15 cellular contexts compared by ENCODE assay signal in the genomic region with DNA sequence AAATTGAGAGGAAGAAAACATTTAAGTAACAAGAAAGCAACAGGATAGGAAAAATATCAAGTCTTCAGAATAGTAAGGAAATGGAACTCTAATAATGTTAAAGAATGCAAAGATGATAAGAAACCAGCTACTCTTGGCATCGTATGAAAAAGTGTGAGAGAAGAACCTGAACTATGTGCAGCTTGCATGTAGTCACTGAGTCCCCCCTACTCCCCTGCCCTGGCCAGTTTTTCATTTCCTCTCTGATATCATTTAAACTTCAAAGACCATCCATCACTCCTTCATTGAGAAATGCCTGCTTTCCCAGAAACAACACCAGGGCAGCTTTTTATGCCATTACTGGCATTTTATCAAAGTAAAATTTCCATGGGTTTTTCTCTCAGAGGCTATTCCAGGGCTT. TPM values are rescaled to one million over a fixed set of nuclear protein-coding genes. Genes with fewer than 3 reads are reported as not detected.
DNase-seq lines count a peak whose midpoint lies in the region; ATAC-seq, FAIRE-seq and TF ChIP-seq lines count a peak whose summit lies in the region.
"Had no signal": no experiment of that assay in that cellular context is flagged by ENCODE, and none has a peak within 500 bp of the region (broad histone marks: within the 10 kb centered on the region; RNA-seq: fewer than 3 reads in every experiment).

No MANE protein-coding gene starts in this region.

- H3K4me1 Mint-ChIP-seq in HFFc6 (ENCODE audit: low read depth) = peaks cover 77% of the 10 kb centered on the region
- H3K4me1 Mint-ChIP-seq in activated naive CD8-positive, alpha-beta T cell treated with anti-CD3 and anti-CD28 coated beads, Interleukin-2, amount 50 U/mL, for 24 hours = peaks cover 28% of the 10 kb centered on the region

- no peaks in the 10 kb centered on the region for H3K9me3 Mint-ChIP-seq in HFFc6
- peaks cover 4% of the 10 kb centered on the region for H3K9me3 Mint-ChIP-seq in activated naive CD8-positive, alpha-beta T cell treated with anti-CD3 and anti-CD28 coated beads, Interleukin-2, amount 50 U/mL, for 24 hours

- TF ChIP-seq EP300 in A549 (IDR thresholded peaks at IDR 0.05) = no peak

- TF ChIP-seq CTCF in A549 (IDR thresholded peaks at IDR 0.05) (no peak), HFFc6 (IDR thresholded peaks at IDR 0.05) (no peak)

- H2AK5ac ChIP-seq in mesenchymal stem cell (ENCODE audit: low read length, severe bottlenecking) = no peak overlapping the region

- no peak for TF ChIP-seq RAD21 in A549 (conservative IDR thresholded peaks at IDR 0.05 in 1 of 2, IDR thresholded peaks at IDR 0.05 in 1 of 2)

- no peak overlapping the region for H3K23ac ChIP-seq in mesenchymal stem cell (ENCODE audit: low read length in 2 of 2)

- H3K14ac ChIP-seq in mesenchymal stem cell (ENCODE audit: low read length in 2 of 2) = no peak overlapping the region

- H3K79me1 ChIP-seq in mesenchymal stem cell (replicated peaks; ENCODE audit: low read length, poor library complexity, severe bottlenecking) = no peaks in the 10 kb centered on the region

- no peak for TF ChIP-seq POLR2A in A549 (IDR thresholded peaks at IDR 0.05; ENCODE audit: low read length)

- no peak for ATAC-seq in A549
- no peak for ATAC-seq in activated naive CD8-positive, alpha-beta T cell treated with anti-CD3 and anti-CD28 coated beads, Interleukin-2, amount 50 U/mL, for 24 hours
- ATAC-seq in HG02840 (IDR thresholded peaks at IDR 0.05; ENCODE audit: low FRiP score, unreplicated experiment) = no peak
- ATAC-seq: HepG2; stimulated activated naive B cell treated with anti-CD40 and anti-IgM and Interleukin-4, amounts not matched to agents 10 μg/mL and 1 μg/mL and 100 μg/mL, for 72 hours had no signal

- H3K4me2 ChIP-seq in A549 = peak overlapping the region; percentile 44; the same call in 1 of the 3 replicates
- no peak overlapping the region for H3K4me2 ChIP-seq in mesenchymal stem cell (ENCODE audit: low read length, poor library complexity, severe bottlenecking)

- H2BK5ac ChIP-seq in mesenchymal stem cell (ENCODE audit: low read depth, low read length, poor library complexity, severe bottlenecking) = no peak overlapping the region

- H3K9ac ChIP-seq in mesenchymal stem cell (ENCODE audit: low read length) = peak overlapping the region; percentile 78

- CTCF ChIA-PET in A549 (lab: Yijun Ruan, JAX) = no interaction called here

- peak overlapping the region; percentile 93 for H3K27ac Mint-ChIP-seq in HFFc6
- peak overlapping the region; percentile 71 for H3K27ac Mint-ChIP-seq in activated naive CD8-positive, alpha-beta T cell treated with anti-CD3 and anti-CD28 coated beads, Interleukin-2, amount 50 U/mL, for 24 hours
- H3K27ac Mint-ChIP-seq: stimulated activated naive B cell treated with anti-CD40 and anti-IgM and Interleukin-4, amounts not matched to agents 10 μg/mL and 1 μg/mL and 100 μg/mL, for 72 hours had no signal

- H3K36me3 ChIP-seq in mesenchymal stem cell (ENCODE audit: control insufficient read depth in 1 of 2, insufficient read depth in 2 of 2, low read depth in 1 of 2, low read length in 2 of 2) = no peaks in the 10 kb centered on the region

- H3K4me1 ChIP-seq in A549 (0 out of 3 replicates have a peak, but pooled peaks cover 3% of the 10 kb centered on the region), mesenchymal stem cell (ENCODE audit: control insufficient read depth, insufficient read depth, low read depth, low read length) (no peaks in the 10 kb centered on the region)

- no peak overlapping the region for H2BK12ac ChIP-seq in mesenchymal stem cell (ENCODE audit: low read length in 2 of 2)

- no peak overlapping the region for H3K18ac ChIP-seq in mesenchymal stem cell (ENCODE audit: low read depth in 1 of 2, low read length in 2 of 2)

- peaks cover 17% of the 10 kb centered on the region for H3K36me3 Mint-ChIP-seq in HFFc6 (ENCODE audit: low read depth)
- H3K36me3 Mint-ChIP-seq in activated naive CD8-positive, alpha-beta T cell treated with anti-CD3 and anti-CD28 coated beads, Interleukin-2, amount 50 U/mL, for 24 hours (ENCODE audit: low read depth) = no peaks in the 10 kb centered on the region
- H3K36me3 Mint-ChIP-seq: stimulated activated naive B cell treated with anti-CD40 and anti-IgM and Interleukin-4, amounts not matched to agents 10 μg/mL and 1 μg/mL and 100 μg/mL, for 72 hours had no signal

- H2AFZ ChIP-seq in mesenchymal stem cell (ENCODE audit: low read depth, low read length) = no peak overlapping the region

- H4K8ac ChIP-seq in mesenchymal stem cell (ENCODE audit: low read length) = no peak overlapping the region

- no peak overlapping the region for H2BK120ac ChIP-seq in mesenchymal stem cell (ENCODE audit: low read depth, low read length)

- peak overlapping the region; percentile 84 for H3K4me3 Mint-ChIP-seq in HFFc6
- H3K4me3 Mint-ChIP-seq in activated naive CD8-positive, alpha-beta T cell treated with anti-CD3 and anti-CD28 coated beads, Interleukin-2, amount 50 U/mL, for 24 hours = peak overlapping the region; percentile 18
- H3K4me3 Mint-ChIP-seq: activated CD8-positive, alpha-beta T cell treated with anti-CD3 and anti-CD28 coated beads, Interleukin-2, amount 10 ng/mL, durations not matched to agents 7 days and 5 days; stimulated activated naive B cell treated with anti-CD40 and anti-IgM and Interleukin-4, amounts not matched to agents 10 μg/mL and 1 μg/mL and 100 μg/mL, for 72 hours had no signal

- POLR2A ChIA-PET in A549 (lab: Yijun Ruan, JAX) = no interaction called here

- H3K9me3 ChIP-seq in A549 = no peaks in the 10 kb centered on the region
- H3K9me3 ChIP-seq in mesenchymal stem cell (ENCODE audit: control insufficient read depth, low read length) = no peaks in the 10 kb centered on the region

- H4K91ac ChIP-seq in mesenchymal stem cell (ENCODE audit: low read length) = no peak overlapping the region

- 50% methylated on average over 1 of the region's 1 CpG for WGBS in A549 (ENCODE audit: missing lambda C conversion rate)
- WGBS in mesenchymal stem cell = 89% methylated on average over 1 of the region's 1 CpG

- DNase-seq in A549 (ENCODE audit: low read depth in 1 of 2, low spot score in 1 of 2) (no peak), HFFc6 (peak; percentile 6), mesenchymal stem cell (no peak), GF-D8 (lab: John Stamatoyannopoulos, UW) (no peak), dermis blood vessel endothelial cell (no peak)
- no peak for DNase-seq in activated naive CD8-positive, alpha-beta T cell treated with anti-CD3 and anti-CD28 coated beads, Interleukin-2, amount 50 U/mL, for 24 hours
- no peak for DNase-seq in stimulated activated CD8-positive, alpha-beta memory T cell treated with anti-CD3 and anti-CD28 coated beads, Interleukin-4, amount 100 ng/mL, for 48 hours
- DNase-seq: COR-L47; head of caudate nucleus; NCI-H2081; RPMI8226; stimulated activated naive B cell treated with anti-CD40 and anti-IgM and Interleukin-4, amounts not matched to agents 10 μg/mL and 1 μg/mL and 100 μg/mL, for 72 hours had no signal

- H3K27me3 Mint-ChIP-seq in HFFc6 (ENCODE audit: insufficient read depth) = no peaks in the 10 kb centered on the region; the same call in 1 of the 2 replicates
- H3K27me3 Mint-ChIP-seq in activated naive CD8-positive, alpha-beta T cell treated with anti-CD3 and anti-CD28 coated beads, Interleukin-2, amount 50 U/mL, for 24 hours = no peaks in the 10 kb centered on the region
- H3K27me3 Mint-ChIP-seq: stimulated activated naive B cell treated with anti-CD40 and anti-IgM and Interleukin-4, amounts not matched to agents 10 μg/mL and 1 μg/mL and 100 μg/mL, for 72 hours had no signal

- H3K27ac ChIP-seq in A549 (no peak overlapping the region), mesenchymal stem cell (ENCODE audit: low read length, poor library complexity, severe bottlenecking) (no peak overlapping the region)

- H3K27me3 ChIP-seq in mesenchymal stem cell (ENCODE audit: control insufficient read depth in 1 of 2, insufficient read depth in 1 of 2, low read length in 2 of 2) = no peaks in the 10 kb centered on the region

- no peak for FAIRE-seq in A549 (lab: Jason Lieb, UNC)
- FAIRE-seq: HepG2 had no signal

- H3K4me3 ChIP-seq in A549 (no peak overlapping the region), mesenchymal stem cell (ENCODE audit: insufficient read depth in 1 of 2, low read depth in 1 of 2, low read length in 2 of 2) (peak overlapping the region in 1 of 2 experiments; percentile 35)

- no peak overlapping the region for H3K4ac ChIP-seq in mesenchymal stem cell (ENCODE audit: low read depth in 1 of 2, low read length in 2 of 2)

- H2BK15ac ChIP-seq in mesenchymal stem cell (ENCODE audit: low read depth, poor library complexity, severe bottlenecking) = no peak overlapping the region

TF ChIP-seq in A549, 52 proteins besides CTCF, POLR2A, EP300 and RAD21 (continues in another document):
- TF ChIP-seq RFX5 (IDR thresholded peaks at IDR 0.05) (no peak), CBX8 (IDR thresholded peaks at IDR 0.05) (no peak), BHLHE40 (IDR thresholded peaks at IDR 0.05; ENCODE audit: low read depth, low read length) (no peak), JUNB (IDR thresholded peaks at IDR 0.05) (no peak), TP53 (CRISPR knock-in tag; IDR thresholded peaks at IDR 0.05) (no peak), EHF (CRISPR knock-in tag; IDR thresholded peaks at IDR 0.05) (no peak), EHMT2 (IDR thresholded peaks at IDR 0.05; ENCODE audit: low read depth) (no peak), HOXA7 (CRISPR knock-in tag; IDR thresholded peaks at IDR 0.05) (no peak), KDM1A (IDR thresholded peaks at IDR 0.05; ENCODE audit: low read depth) (no peak), TFCP2L1 (CRISPR knock-in tag; IDR thresholded peaks at IDR 0.05) (no peak)
- TF ChIP-seq, protein P1, sequence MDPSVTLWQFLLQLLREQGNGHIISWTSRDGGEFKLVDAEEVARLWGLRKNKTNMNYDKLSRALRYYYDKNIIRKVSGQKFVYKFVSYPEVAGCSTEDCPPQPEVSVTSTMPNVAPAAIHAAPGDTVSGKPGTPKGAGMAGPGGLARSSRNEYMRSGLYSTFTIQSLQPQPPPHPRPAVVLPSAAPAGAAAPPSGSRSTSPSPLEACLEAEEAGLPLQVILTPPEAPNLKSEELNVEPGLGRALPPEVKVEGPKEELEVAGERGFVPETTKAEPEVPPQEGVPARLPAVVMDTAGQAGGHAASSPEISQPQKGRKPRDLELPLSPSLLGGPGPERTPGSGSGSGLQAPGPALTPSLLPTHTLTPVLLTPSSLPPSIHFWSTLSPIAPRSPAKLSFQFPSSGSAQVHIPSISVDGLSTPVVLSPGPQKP (IDR thresholded peaks at IDR 0.05; ENCODE audit: low read depth, low read length) = no peak

RNA-seq across cellular contexts. Expression of a gene that starts 28.1 kb away (rescaled TPM):
- polyA plus RNA-seq in A549 (2011; rRNA removed) = 12.5 and 14.9 TPM in 2 replicates
- 1.8 TPM in 2 replicates for polyA plus RNA-seq in A549 (2012; cell fraction: cytosol; rRNA removed)
- 1.3 and 1.9 TPM in 2 replicates for polyA plus RNA-seq in A549 (2012; cell fraction: nucleus; rRNA removed)
- polyA plus RNA-seq in A549 (2017; fragmentation: RNase III; extraction: RNeasy Plus Mini Kit Qiagen cat#74134 plus additional on column Dnase treatment) = 6.3 to 7.5 TPM (median 7.2 TPM) in 3 replicates
- 49.1 and 49.8 TPM in 2 replicates for polyA minus RNA-seq in A549 (2011; rRNA and poly(A)+ RNA removed)
- 10 to 100 TPM; 36.1 to 48.9 (median 40.1) TPM for total RNA-seq in HFFc6 (2021; fragmentation: NEBNext Ultra II Directional; extraction: Animal tissue kit (Norgen Biotek cat#: 25700))
- polyA plus RNA-seq in mesenchymal stem cell (2013, experiment 1 of 2) = 2.4 TPM
- polyA plus RNA-seq in mesenchymal stem cell (2013, experiment 2 of 2) = 2.8 TPM
- 20.9 and 43.2 TPM in 2 replicates for total RNA-seq in dermis blood vessel endothelial cell
- total RNA-seq: HepG2 had no signal
- polyA plus RNA-seq: HepG2 had no signal
